Comparison of ENCODE assay signal across 20 cellular contexts in genomic region chr6:82818727-82819126, GRCh38.
DNase-seq lines count a peak whose midpoint lies in the region; ATAC-seq and TF ChIP-seq lines count a peak whose summit lies in the region.
"Had no signal": no experiment of that assay in that cellular context is flagged by ENCODE, and none has a peak within 500 bp of the region (broad histone marks: within the 10 kb centered on the region; RNA-seq: fewer than 3 reads in every experiment).

No MANE protein-coding gene starts in this region.

- TF ChIP-seq CTCF in AG04450 (IDR thresholded peaks at IDR 0.05; ENCODE audit: low read depth, low read length) = no peak
- no peak for TF ChIP-seq CTCF in astrocyte of the spinal cord (IDR thresholded peaks at IDR 0.05; ENCODE audit: low read depth, low read length)

- no peaks in the 10 kb centered on the region for H3K27me3 ChIP-seq in AG04450 (ENCODE audit: control insufficient read depth, insufficient read depth, low read length)
- H3K27me3 ChIP-seq: esophagus squamous epithelium, left lung, spleen had no signal

- H3K27ac ChIP-seq in AG04450 (ENCODE audit: low read depth, low read length) = no peak overlapping the region
- H3K27ac ChIP-seq: dorsolateral prefrontal cortex, esophagus squamous epithelium, left lung, spleen had no signal

- CTCF ChIA-PET in AG04450 (lab: Charles Lee) = interaction anchor here (1.4 kb wide), 1 partner anchor 567 kb away, joined by 6 read pairs; no protein-coding TSS in a partner anchor

- no peak for ATAC-seq in GM21447 (IDR thresholded peaks at IDR 0.05; ENCODE audit: unreplicated experiment)
- ATAC-seq in HG03045 (IDR thresholded peaks at IDR 0.05; ENCODE audit: unreplicated experiment) = no peak
- no peak for ATAC-seq in HG03280 (IDR thresholded peaks at IDR 0.05; ENCODE audit: unreplicated experiment)
- ATAC-seq: left lung, T-helper 17 cell, WTC11 had no signal

- POLR2A ChIA-PET in AG04450 (lab: Yijun Ruan, JAX) = no interaction called here

- no peak overlapping the region for H3K4me3 ChIP-seq in AG04450 (ENCODE audit: low read depth, low read length)
- H3K4me3 ChIP-seq in astrocyte of the spinal cord (ENCODE audit: low read depth, low read length) = no peak overlapping the region
- H3K4me3 ChIP-seq: dorsolateral prefrontal cortex, esophagus squamous epithelium, left lung, spleen had no signal

- peak; percentile 46 for DNase-seq in AG04450 (ENCODE audit: low read depth, low spot score)
- DNase-seq in HS-27A (ENCODE audit: low read depth) = peak; percentile 59
- DNase-seq in astrocyte of the spinal cord (ENCODE audit: low read depth, low spot score) = peak; percentile 83
- DNase-seq in iris pigment epithelial cell (ENCODE audit: low read depth) = peak; percentile 37
- DNase-seq in activated gamma-delta T cell treated with Interleukin-2 at 50 U/mL for 16 hours = no peak
- DNase-seq: ACHN; anterior cingulate cortex; Caco-2; dorsolateral prefrontal cortex; esophagus squamous epithelium; left lung; NCI-H82; posterior cingulate gyrus; spleen; stimulated activated naive CD4-positive, alpha-beta T cell; T-helper 17 cell had no signal

- no peaks in the 10 kb centered on the region for H3K9me3 ChIP-seq in AG04450 (ENCODE audit: control insufficient read depth, insufficient read depth, low read length)
- H3K9me3 ChIP-seq: Caco-2, esophagus squamous epithelium had no signal

- in situ Hi-C loops in astrocyte of the spinal cord (cut with HindIII; ENCODE audit: low sequenced_read_pairs) = no loop called here
